14 cellular contexts compared by ENCODE assay signal in the genomic region with DNA sequence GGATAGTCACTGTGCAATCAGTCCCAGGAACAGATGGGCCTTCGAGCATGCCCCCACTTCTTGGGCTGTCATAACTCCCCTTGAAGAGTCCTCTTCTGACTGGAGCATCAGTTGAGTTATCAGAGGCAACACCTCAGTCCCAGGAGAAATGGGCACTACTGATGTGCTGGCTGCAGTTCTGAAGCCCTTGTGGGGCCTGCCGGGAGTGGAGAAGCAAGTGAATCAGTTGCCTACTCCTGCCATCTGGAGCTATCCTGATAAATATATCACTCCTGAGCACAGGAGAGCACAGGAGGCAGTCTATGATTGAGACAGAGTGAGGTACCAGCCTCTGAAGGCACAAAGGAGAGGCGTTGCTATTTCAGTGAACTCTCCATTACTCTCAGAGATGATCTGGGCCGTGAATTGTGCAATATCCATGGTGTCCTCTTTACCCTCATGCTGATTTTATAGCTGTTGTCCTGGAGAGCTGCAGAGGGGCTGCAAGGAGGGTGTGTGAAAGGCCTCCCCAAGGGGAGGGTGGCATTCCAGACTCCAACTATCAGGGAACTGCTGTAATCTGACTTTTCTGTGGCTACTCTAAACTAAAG.
DNase-seq lines count a peak whose midpoint lies in the region; ATAC-seq and TF ChIP-seq lines count a peak whose summit lies in the region.
"Had no signal": no experiment of that assay in that cellular context is flagged by ENCODE, and none has a peak within 500 bp of the region (broad histone marks: within the 10 kb centered on the region; RNA-seq: fewer than 3 reads in every experiment).

No MANE protein-coding gene starts in this region.

- H3K9me3 ChIP-seq in HEK293 (ENCODE audit: control insufficient read depth, insufficient read depth, low read depth, low read length): no peaks in the 10 kb centered on the region
- H3K9me3 ChIP-seq: A549, BE2C had no signal

- CTCF ChIA-PET in HEK293 (lab: Yijun Ruan, JAX): no interaction called here

- POLR2A ChIA-PET in HEK293 (lab: Yijun Ruan, JAX): no interaction called here

- ATAC-seq in HG02610 (IDR thresholded peaks at IDR 0.05; ENCODE audit: unreplicated experiment) (no peak), Right ventricle myocardium superior (ENCODE audit: poor library complexity) (no peak)
- ATAC-seq: CD8-positive, alpha-beta T cell had no signal

- TF ChIP-seq CTCF in HEK293 (tag by site-specific recombination; IDR thresholded peaks at IDR 0.05): no peak

- DNase-seq in NCI-H187 (lab: John Stamatoyannopoulos, UW) (peak; percentile 56 to 72), NCI-H524 treated with DMSO at 0.1 percent for 48 hours (lab: John Stamatoyannopoulos, UW) (peak; percentile 90), Right ventricle myocardium superior (no peak)
- DNase-seq in activated CD4-positive, alpha-beta T cell treated with anti-CD3 and anti-CD28 coated beads for 4 hours: no peak
- DNase-seq: BE2C; CD8-positive, alpha-beta T cell; COR-L47; DMS153; GF-D8; HCEC 1CT had no signal

- H3K36me3 ChIP-seq in HEK293 (ENCODE audit: control insufficient read depth in 2 of 2, insufficient read depth in 1 of 2, low read length in 2 of 2): no peaks in the 10 kb centered on the region

- intact Hi-C loops in Right ventricle myocardium superior (cut with DNase I): no loop called here

- H3K4me1 ChIP-seq in HEK293 (ENCODE audit: control insufficient read depth, insufficient read depth, low read length): no peaks in the 10 kb centered on the region
- H3K4me1 ChIP-seq: A549, BE2C had no signal

- H3K27ac ChIP-seq in HEK293 (ENCODE audit: extremely low read depth, low read depth, low read length): no peak overlapping the region
- H3K27ac ChIP-seq: A549, C4-2B had no signal

- H3K4me3 ChIP-seq in HEK293 (ENCODE audit: low read depth, low read length): no peak overlapping the region
- H3K4me3 ChIP-seq: A549 had no signal

TF ChIP-seq in HEK293, 187 proteins besides CTCF, POLR2A, EP300 and RAD21:
- TF ChIP-seq ZNF654 (tag by site-specific recombination; IDR thresholded peaks at IDR 0.05; ENCODE audit: low read depth): no peak
- no peak for TF ChIP-seq MEIS1 (CRISPR knock-in tag; IDR thresholded peaks at IDR 0.05; ENCODE audit: borderline replicate concordance)
- TF ChIP-seq ZIC2 (tag by site-specific recombination; IDR thresholded peaks at IDR 0.05): peak; percentile 68
- no peak for TF ChIP-seq HOXD13 (CRISPR knock-in tag; IDR thresholded peaks at IDR 0.05; ENCODE audit: borderline replicate concordance)
- no peak for TF ChIP-seq ZNF404 (tag by site-specific recombination; IDR thresholded peaks at IDR 0.05)

Comparison
In these comparisons a context has a peak if more than half of its experiments do, and no peak if none do; other contexts are left out.
1. DNase-seq: peak in NCI-H187 (2 of 2) and NCI-H524 treated with DMSO at 0.1 percent for 48 hours (single experiment); none in Right ventricle myocardium superior (single experiment) and activated CD4-positive, alpha-beta T cell treated with anti-CD3 and anti-CD28 coated beads for 4 hours (0 of 2).